1 cellular context compared by ENCODE assay signal in the genomic region with DNA sequence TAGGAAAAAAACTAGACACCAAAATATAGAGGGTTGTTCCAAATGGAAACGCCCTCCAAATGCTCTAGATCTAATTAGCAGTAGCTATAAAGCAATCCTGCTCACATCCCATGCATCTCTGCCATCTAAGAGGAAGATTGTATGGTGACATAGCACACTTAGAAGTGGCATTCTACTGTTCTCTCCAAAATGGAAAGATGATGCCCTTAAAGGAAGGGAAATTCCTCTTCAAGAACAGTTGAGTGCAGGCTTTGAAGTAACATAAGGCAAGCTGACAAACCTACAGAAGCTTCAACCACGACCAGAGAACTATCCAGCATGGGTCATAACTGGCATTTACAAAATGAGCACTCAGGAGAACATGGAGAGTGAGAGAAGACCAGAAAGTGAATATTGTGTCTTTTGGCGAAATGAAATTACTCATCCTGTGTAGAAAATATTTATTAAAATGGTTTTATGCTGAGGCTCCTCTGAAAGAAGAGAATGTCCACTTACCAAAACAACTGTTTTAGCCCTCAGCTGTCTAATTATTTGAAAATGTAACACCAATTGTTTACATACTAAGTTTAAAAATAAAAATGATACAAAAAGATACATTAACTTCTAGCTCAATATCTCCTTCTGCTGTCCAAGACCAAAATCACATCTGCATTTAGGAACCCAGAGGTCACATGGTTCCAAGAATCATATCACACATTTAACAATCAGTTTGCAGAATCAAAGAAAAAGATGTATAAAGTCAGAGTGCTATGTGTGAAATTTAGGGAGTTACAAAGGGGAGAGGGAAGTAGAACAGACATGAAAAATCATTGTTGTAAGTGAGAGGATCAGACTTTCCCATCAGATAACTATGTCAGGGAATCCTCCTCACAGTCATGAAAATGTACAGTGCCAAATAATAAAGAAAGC.
TF ChIP-seq lines count a peak whose summit lies in the region.

No MANE protein-coding gene starts in this region.

TF ChIP-seq in HepG2, 621 proteins besides CTCF, POLR2A, EP300 and RAD21 (continued from another document):
- TF ChIP-seq, protein P1, sequence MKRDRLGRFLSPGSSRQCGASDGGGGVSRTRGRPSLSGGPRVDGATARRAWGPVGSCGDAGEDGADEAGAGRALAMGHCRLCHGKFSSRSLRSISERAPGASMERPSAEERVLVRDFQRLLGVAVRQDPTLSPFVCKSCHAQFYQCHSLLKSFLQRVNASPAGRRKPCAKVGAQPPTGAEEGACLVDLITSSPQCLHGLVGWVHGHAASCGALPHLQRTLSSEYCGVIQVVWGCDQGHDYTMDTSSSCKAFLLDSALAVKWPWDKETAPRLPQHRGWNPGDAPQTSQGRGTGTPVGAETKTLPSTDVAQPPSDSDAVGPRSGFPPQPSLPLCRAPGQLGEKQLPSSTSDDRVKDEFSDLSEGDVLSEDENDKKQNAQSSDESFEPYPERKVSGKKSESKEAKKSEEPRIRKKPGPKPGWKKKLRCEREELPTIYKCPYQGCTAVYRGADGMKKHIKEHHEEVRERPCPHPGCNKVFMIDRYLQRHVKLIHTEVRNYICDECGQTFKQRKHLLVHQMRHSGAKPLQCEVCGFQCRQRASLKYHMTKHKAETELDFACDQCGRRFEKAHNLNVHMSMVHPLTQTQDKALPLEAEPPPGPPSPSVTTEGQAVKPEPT (CRISPR knock-in tag; IDR thresholded peaks at IDR 0.05; ENCODE audit: low read depth) = no peak
